In the genomic region with DNA sequence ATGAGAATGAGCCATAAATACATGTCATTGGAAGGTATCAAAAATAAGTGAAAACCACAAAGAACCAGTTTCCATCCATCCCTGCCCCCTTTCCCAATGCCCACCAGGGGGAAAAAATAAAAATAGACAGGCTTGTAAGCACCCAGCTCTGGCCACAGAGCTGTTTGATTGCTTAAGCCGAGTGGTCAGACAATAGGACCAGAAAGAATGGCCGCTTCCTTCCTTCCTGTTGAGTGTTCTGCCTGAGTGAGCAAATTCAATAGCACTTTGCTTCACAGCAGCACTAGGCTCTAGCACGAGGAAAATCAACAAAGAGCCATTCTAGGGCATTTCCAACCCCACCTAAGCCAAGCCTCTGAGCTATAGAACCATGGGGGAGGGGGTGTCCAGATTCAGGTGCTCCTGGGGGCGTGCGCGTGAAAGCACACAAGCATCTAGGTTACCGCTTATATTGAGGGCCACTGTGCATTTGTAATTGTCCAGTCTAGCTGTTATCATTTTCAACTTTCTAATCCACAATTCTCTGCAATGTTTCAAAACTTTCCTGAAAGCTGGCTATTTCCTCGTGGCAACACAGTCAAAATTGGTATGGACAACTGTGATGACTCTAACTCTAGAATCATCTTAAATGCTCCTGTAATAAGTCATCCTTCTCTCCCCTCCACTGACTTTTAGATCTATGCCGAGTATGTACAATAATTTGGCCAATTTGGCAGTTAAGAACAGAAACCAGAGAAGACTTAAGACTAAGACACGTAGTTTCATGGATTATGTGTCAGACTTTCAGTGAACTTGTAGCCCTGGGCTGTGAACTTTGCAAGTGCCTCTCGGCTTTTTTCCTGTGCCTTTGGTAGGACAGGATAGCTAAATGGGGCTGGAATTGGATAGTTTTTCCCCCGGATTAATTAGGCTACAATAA, we compare ENCODE assay signal across 1 cellular context.
TF ChIP-seq lines count a peak whose summit lies in the region.

No MANE protein-coding gene starts in this region.

TF ChIP-seq in WTC11, 78 proteins besides CTCF, POLR2A, EP300 and RAD21 (continued from another document):
- TF ChIP-seq, protein P1, sequence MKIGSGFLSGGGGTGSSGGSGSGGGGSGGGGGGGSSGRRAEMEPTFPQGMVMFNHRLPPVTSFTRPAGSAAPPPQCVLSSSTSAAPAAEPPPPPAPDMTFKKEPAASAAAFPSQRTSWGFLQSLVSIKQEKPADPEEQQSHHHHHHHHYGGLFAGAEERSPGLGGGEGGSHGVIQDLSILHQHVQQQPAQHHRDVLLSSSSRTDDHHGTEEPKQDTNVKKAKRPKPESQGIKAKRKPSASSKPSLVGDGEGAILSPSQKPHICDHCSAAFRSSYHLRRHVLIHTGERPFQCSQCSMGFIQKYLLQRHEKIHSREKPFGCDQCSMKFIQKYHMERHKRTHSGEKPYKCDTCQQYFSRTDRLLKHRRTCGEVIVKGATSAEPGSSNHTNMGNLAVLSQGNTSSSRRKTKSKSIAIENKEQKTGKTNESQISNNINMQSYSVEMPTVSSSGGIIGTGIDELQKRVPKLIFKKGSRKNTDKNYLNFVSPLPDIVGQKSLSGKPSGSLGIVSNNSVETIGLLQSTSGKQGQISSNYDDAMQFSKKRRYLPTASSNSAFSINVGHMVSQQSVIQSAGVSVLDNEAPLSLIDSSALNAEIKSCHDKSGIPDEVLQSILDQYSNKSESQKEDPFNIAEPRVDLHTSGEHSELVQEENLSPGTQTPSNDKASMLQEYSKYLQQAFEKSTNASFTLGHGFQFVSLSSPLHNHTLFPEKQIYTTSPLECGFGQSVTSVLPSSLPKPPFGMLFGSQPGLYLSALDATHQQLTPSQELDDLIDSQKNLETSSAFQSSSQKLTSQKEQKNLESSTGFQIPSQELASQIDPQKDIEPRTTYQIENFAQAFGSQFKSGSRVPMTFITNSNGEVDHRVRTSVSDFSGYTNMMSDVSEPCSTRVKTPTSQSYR (CRISPR knock-in tag; IDR thresholded peaks at IDR 0.05), result 0 out of 2 replicates have a peak, but pooled peaks have one; percentile 30
- peak; percentile 60; the same call in 1 of the 2 replicates for TF ChIP-seq FOXK1 (CRISPR knock-in tag; IDR thresholded peaks at IDR 0.05)
- TF ChIP-seq, protein P2, sequence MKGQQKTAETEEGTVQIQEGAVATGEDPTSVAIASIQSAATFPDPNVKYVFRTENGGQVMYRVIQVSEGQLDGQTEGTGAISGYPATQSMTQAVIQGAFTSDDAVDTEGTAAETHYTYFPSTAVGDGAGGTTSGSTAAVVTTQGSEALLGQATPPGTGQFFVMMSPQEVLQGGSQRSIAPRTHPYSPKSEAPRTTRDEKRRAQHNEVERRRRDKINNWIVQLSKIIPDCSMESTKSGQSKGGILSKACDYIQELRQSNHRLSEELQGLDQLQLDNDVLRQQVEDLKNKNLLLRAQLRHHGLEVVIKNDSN (CRISPR knock-in tag; IDR thresholded peaks at IDR 0.05), result no peak; the same call in 1 of the 2 replicates
- TF ChIP-seq, protein P3, sequence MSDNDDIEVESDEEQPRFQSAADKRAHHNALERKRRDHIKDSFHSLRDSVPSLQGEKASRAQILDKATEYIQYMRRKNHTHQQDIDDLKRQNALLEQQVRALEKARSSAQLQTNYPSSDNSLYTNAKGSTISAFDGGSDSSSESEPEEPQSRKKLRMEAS (CRISPR knock-in tag; IDR thresholded peaks at IDR 0.05), result peak; percentile 75
- TF ChIP-seq, protein P4, sequence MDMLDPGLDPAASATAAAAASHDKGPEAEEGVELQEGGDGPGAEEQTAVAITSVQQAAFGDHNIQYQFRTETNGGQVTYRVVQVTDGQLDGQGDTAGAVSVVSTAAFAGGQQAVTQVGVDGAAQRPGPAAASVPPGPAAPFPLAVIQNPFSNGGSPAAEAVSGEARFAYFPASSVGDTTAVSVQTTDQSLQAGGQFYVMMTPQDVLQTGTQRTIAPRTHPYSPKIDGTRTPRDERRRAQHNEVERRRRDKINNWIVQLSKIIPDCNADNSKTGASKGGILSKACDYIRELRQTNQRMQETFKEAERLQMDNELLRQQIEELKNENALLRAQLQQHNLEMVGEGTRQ (CRISPR knock-in tag; IDR thresholded peaks at IDR 0.05), result no peak
- TF ChIP-seq, protein P5, sequence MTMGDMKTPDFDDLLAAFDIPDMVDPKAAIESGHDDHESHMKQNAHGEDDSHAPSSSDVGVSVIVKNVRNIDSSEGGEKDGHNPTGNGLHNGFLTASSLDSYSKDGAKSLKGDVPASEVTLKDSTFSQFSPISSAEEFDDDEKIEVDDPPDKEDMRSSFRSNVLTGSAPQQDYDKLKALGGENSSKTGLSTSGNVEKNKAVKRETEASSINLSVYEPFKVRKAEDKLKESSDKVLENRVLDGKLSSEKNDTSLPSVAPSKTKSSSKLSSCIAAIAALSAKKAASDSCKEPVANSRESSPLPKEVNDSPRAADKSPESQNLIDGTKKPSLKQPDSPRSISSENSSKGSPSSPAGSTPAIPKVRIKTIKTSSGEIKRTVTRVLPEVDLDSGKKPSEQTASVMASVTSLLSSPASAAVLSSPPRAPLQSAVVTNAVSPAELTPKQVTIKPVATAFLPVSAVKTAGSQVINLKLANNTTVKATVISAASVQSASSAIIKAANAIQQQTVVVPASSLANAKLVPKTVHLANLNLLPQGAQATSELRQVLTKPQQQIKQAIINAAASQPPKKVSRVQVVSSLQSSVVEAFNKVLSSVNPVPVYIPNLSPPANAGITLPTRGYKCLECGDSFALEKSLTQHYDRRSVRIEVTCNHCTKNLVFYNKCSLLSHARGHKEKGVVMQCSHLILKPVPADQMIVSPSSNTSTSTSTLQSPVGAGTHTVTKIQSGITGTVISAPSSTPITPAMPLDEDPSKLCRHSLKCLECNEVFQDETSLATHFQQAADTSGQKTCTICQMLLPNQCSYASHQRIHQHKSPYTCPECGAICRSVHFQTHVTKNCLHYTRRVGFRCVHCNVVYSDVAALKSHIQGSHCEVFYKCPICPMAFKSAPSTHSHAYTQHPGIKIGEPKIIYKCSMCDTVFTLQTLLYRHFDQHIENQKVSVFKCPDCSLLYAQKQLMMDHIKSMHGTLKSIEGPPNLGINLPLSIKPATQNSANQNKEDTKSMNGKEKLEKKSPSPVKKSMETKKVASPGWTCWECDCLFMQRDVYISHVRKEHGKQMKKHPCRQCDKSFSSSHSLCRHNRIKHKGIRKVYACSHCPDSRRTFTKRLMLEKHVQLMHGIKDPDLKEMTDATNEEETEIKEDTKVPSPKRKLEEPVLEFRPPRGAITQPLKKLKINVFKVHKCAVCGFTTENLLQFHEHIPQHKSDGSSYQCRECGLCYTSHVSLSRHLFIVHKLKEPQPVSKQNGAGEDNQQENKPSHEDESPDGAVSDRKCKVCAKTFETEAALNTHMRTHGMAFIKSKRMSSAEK (CRISPR knock-in tag; IDR thresholded peaks at IDR 0.05; ENCODE audit: borderline replicate concordance), result no peak
- TF ChIP-seq, protein P6, sequence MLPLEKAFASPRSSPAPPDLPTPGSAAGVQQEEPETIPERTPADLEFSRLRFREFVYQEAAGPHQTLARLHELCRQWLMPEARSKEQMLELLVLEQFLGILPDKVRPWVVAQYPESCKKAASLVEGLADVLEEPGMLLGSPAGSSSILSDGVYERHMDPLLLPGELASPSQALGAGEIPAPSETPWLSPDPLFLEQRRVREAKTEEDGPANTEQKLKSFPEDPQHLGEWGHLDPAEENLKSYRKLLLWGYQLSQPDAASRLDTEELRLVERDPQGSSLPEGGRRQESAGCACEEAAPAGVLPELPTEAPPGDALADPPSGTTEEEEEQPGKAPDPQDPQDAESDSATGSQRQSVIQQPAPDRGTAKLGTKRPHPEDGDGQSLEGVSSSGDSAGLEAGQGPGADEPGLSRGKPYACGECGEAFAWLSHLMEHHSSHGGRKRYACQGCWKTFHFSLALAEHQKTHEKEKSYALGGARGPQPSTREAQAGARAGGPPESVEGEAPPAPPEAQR (CRISPR knock-in tag; IDR thresholded peaks at IDR 0.05), result no peak
- no peak for TF ChIP-seq NR2C2 (CRISPR knock-in tag; IDR thresholded peaks at IDR 0.05)
- TF ChIP-seq, protein P7, sequence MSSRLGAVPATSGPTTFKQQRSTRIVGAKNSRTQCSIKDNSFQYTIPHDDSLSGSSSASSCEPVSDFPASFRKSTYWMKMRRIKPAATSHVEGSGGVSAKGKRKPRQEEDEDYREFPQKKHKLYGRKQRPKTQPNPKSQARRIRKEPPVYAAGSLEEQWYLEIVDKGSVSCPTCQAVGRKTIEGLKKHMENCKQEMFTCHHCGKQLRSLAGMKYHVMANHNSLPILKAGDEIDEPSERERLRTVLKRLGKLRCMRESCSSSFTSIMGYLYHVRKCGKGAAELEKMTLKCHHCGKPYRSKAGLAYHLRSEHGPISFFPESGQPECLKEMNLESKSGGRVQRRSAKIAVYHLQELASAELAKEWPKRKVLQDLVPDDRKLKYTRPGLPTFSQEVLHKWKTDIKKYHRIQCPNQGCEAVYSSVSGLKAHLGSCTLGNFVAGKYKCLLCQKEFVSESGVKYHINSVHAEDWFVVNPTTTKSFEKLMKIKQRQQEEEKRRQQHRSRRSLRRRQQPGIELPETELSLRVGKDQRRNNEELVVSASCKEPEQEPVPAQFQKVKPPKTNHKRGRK (CRISPR knock-in tag; IDR thresholded peaks at IDR 0.05; ENCODE audit: borderline replicate concordance), result no peak
- TF ChIP-seq TEAD1 (CRISPR knock-in tag; IDR thresholded peaks at IDR 0.05), result peak; percentile 58; the same call in 1 of the 2 replicates
- TF ChIP-seq ETV6 (CRISPR knock-in tag; IDR thresholded peaks at IDR 0.05), result peak; percentile 77; the same call in 1 of the 2 replicates
- no peak for TF ChIP-seq CREB1 (CRISPR knock-in tag; IDR thresholded peaks at IDR 0.05)
- TF ChIP-seq, protein P8, sequence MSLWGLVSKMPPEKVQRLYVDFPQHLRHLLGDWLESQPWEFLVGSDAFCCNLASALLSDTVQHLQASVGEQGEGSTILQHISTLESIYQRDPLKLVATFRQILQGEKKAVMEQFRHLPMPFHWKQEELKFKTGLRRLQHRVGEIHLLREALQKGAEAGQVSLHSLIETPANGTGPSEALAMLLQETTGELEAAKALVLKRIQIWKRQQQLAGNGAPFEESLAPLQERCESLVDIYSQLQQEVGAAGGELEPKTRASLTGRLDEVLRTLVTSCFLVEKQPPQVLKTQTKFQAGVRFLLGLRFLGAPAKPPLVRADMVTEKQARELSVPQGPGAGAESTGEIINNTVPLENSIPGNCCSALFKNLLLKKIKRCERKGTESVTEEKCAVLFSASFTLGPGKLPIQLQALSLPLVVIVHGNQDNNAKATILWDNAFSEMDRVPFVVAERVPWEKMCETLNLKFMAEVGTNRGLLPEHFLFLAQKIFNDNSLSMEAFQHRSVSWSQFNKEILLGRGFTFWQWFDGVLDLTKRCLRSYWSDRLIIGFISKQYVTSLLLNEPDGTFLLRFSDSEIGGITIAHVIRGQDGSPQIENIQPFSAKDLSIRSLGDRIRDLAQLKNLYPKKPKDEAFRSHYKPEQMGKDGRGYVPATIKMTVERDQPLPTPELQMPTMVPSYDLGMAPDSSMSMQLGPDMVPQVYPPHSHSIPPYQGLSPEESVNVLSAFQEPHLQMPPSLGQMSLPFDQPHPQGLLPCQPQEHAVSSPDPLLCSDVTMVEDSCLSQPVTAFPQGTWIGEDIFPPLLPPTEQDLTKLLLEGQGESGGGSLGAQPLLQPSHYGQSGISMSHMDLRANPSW (CRISPR knock-in tag; conservative IDR thresholded peaks at IDR 0.05; ENCODE audit: low read depth), result no peak
- TF ChIP-seq, protein P9, sequence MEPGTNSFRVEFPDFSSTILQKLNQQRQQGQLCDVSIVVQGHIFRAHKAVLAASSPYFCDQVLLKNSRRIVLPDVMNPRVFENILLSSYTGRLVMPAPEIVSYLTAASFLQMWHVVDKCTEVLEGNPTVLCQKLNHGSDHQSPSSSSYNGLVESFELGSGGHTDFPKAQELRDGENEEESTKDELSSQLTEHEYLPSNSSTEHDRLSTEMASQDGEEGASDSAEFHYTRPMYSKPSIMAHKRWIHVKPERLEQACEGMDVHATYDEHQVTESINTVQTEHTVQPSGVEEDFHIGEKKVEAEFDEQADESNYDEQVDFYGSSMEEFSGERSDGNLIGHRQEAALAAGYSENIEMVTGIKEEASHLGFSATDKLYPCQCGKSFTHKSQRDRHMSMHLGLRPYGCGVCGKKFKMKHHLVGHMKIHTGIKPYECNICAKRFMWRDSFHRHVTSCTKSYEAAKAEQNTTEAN (CRISPR knock-in tag; IDR thresholded peaks at IDR 0.05), result peak; percentile 59; the same call in 1 of the 2 replicates
TF ChIP-seq in WTC11: peak in this region for 9.
